Comparison of ENCODE assay signal across 7 cellular contexts in genomic region chr10:22475857-22476600, GRCh38.
DNase-seq lines count a peak whose midpoint lies in the region; ATAC-seq and TF ChIP-seq lines count a peak whose summit lies in the region.

No MANE protein-coding gene starts in this region.

- peak; percentile 80 for DNase-seq in H7
- peak; percentile 52 for DNase-seq in activated CD8-positive, alpha-beta memory T cell treated with anti-CD3 and anti-CD28 coated beads, Interleukin-2, amount 10 ng/mL, durations not matched to agents 7 days and 5 days
- peak; percentile 48 for DNase-seq in glutamatergic neuron
- no peak for DNase-seq in globus pallidus (ENCODE audit: low spot score)
- DNase-seq in NCI-H446 treated with DMSO at 0.1 percent for 48 hours (lab: John Stamatoyannopoulos, UW) = no peak

- H3K36me3 ChIP-seq in H7 (replicated peaks; ENCODE audit: control insufficient read depth, insufficient read depth, low read length) = no peaks in the 10 kb centered on the region
- no peaks in the 10 kb centered on the region for H3K36me3 ChIP-seq in rectal smooth muscle tissue (ENCODE audit: control insufficient read depth, insufficient read depth, low read length)

- H3K4me3 Mint-ChIP-seq in activated CD8-positive, alpha-beta memory T cell treated with anti-CD3 and anti-CD28 coated beads, Interleukin-2, amount 10 ng/mL, durations not matched to agents 7 days and 5 days = peak overlapping the region; percentile 66
- H3K4me3 Mint-ChIP-seq in glutamatergic neuron (ENCODE audit: unreplicated experiment) = peak overlapping the region; percentile 97

- H3K9me3 Mint-ChIP-seq in activated CD8-positive, alpha-beta memory T cell treated with anti-CD3 and anti-CD28 coated beads, Interleukin-2, amount 10 ng/mL, durations not matched to agents 7 days and 5 days (ENCODE audit: low read depth) = no peaks in the 10 kb centered on the region
- peaks cover 17% of the 10 kb centered on the region for H3K9me3 Mint-ChIP-seq in glutamatergic neuron (ENCODE audit: unreplicated experiment)

- ATAC-seq in activated CD8-positive, alpha-beta memory T cell treated with anti-CD3 and anti-CD28 coated beads, Interleukin-2, amount 10 ng/mL, durations not matched to agents 7 days and 5 days = peak; percentile 64
- ATAC-seq in HG03565 (IDR thresholded peaks at IDR 0.05; ENCODE audit: unreplicated experiment) = no peak

- H3K27me3 Mint-ChIP-seq in activated CD8-positive, alpha-beta memory T cell treated with anti-CD3 and anti-CD28 coated beads, Interleukin-2, amount 10 ng/mL, durations not matched to agents 7 days and 5 days = peaks cover 59% of the 10 kb centered on the region
- H3K27me3 Mint-ChIP-seq in glutamatergic neuron (ENCODE audit: unreplicated experiment) = peaks cover 15% of the 10 kb centered on the region

- H3K27me3 ChIP-seq in H7 (ENCODE audit: control insufficient read depth, insufficient read depth, low read length) (peaks cover 85% of the 10 kb centered on the region), rectal smooth muscle tissue (ENCODE audit: control insufficient read depth, insufficient read depth, low read length) (no peaks in the 10 kb centered on the region)

- H3K4me3 ChIP-seq in H7 (ENCODE audit: insufficient read depth, low read depth, low read length) (peak overlapping the region; percentile 40), rectal smooth muscle tissue (ENCODE audit: low read length) (peak overlapping the region; percentile 68)

- no peaks in the 10 kb centered on the region for H3K4me1 ChIP-seq in rectal smooth muscle tissue (ENCODE audit: control insufficient read depth, insufficient read depth, low read length)

- H3K27ac ChIP-seq in rectal smooth muscle tissue (ENCODE audit: low read depth, low read length) = no peak overlapping the region

- H3K36me3 Mint-ChIP-seq in activated CD8-positive, alpha-beta memory T cell treated with anti-CD3 and anti-CD28 coated beads, Interleukin-2, amount 10 ng/mL, durations not matched to agents 7 days and 5 days = peaks cover 1% of the 10 kb centered on the region
- H3K36me3 Mint-ChIP-seq in glutamatergic neuron (ENCODE audit: unreplicated experiment) = no peaks in the 10 kb centered on the region

- TF ChIP-seq CTCF in glutamatergic neuron (IDR thresholded peaks at IDR 0.05; ENCODE audit: partially characterized antibody, unreplicated experiment) = no peak

- H3K4me1 Mint-ChIP-seq in activated CD8-positive, alpha-beta memory T cell treated with anti-CD3 and anti-CD28 coated beads, Interleukin-2, amount 10 ng/mL, durations not matched to agents 7 days and 5 days = peaks cover 9% of the 10 kb centered on the region
- peaks cover 34% of the 10 kb centered on the region for H3K4me1 Mint-ChIP-seq in glutamatergic neuron (ENCODE audit: low read depth, unreplicated experiment)

- no peak overlapping the region for H3K9ac ChIP-seq in rectal smooth muscle tissue (ENCODE audit: low read length)

- peak overlapping the region; percentile 34 for H3K27ac Mint-ChIP-seq in activated CD8-positive, alpha-beta memory T cell treated with anti-CD3 and anti-CD28 coated beads, Interleukin-2, amount 10 ng/mL, durations not matched to agents 7 days and 5 days
- H3K27ac Mint-ChIP-seq in glutamatergic neuron (ENCODE audit: unreplicated experiment) = peak overlapping the region; percentile 64

- CTCF ChIA-PET in activated CD8-positive, alpha-beta memory T cell treated with anti-CD3 and anti-CD28 coated beads, Interleukin-2, amount 10 ng/mL, durations not matched to agents 7 days and 5 days (lab: Charles Lee) = interaction anchor here (1.2 kb wide), 1 partner anchor 27 kb away, joined by 3 read pairs; no protein-coding TSS in a partner anchor

Comparison
In these comparisons a context has a peak if more than half of its experiments do, and no peak if none do; other contexts are left out.
1. DNase-seq: peak in H7 (single experiment), activated CD8-positive, alpha-beta memory T cell treated with anti-CD3 and anti-CD28 coated beads, Interleukin-2, amount 10 ng/mL, durations not matched to agents 7 days and 5 days (single experiment) and glutamatergic neuron (single experiment); none in globus pallidus (single experiment) and NCI-H446 treated with DMSO at 0.1 percent for 48 hours (single experiment).